In genomic region chr3:2823437-2824211, GRCh38 we compare ENCODE assay signal across 22 cellular contexts.
"Had no signal": no experiment of that assay in that cellular context is flagged by ENCODE, and none has a peak within 500 bp of the region (broad histone marks: within the 10 kb centered on the region; RNA-seq: fewer than 3 reads in every experiment).

No MANE protein-coding gene starts in this region.

- H3K4me3 ChIP-seq: coronary artery, dorsolateral prefrontal cortex, esophagus muscularis mucosa, gastroesophageal sphincter, heart left ventricle, hepatocyte, left lung, lower lobe of right lung, mucosa of descending colon had no signal

- H3K4me3 Mint-ChIP-seq: immature natural killer cell, mesothelial cell of epicardium had no signal

- H3K27ac ChIP-seq: coronary artery, esophagus muscularis mucosa, foreskin keratinocyte, gastroesophageal sphincter, heart left ventricle, hepatocyte, left lung, lower lobe of right lung had no signal

- H3K4me1 ChIP-seq: esophagus muscularis mucosa, foreskin keratinocyte, gastroesophageal sphincter, heart left ventricle, left lung, lower lobe of right lung had no signal

- H3K27ac Mint-ChIP-seq: immature natural killer cell, mesothelial cell of epicardium had no signal

- FAIRE-seq: colon, endothelial cell of umbilical vein, frontal cortex, kidney had no signal

- H3K9me3 ChIP-seq: esophagus muscularis mucosa, gastroesophageal sphincter, heart left ventricle, left lung, lower lobe of right lung, mucosa of descending colon had no signal

- DNase-seq: dermis blood vessel endothelial cell; effector CD4-positive, alpha-beta T cell; effector memory CD4-positive, alpha-beta T cell; heart left ventricle; immature natural killer cell; islet precursor cell; kidney; left colon; left lung; left ventricle myocardium superior; lower lobe of right lung; mucosa of descending colon had no signal

- H3K79me2 ChIP-seq: hepatocyte had no signal

- H3K27me3 ChIP-seq: dorsolateral prefrontal cortex, esophagus muscularis mucosa, foreskin keratinocyte, gastroesophageal sphincter, heart left ventricle, hepatocyte, left lung had no signal

- H3K4me1 Mint-ChIP-seq: immature natural killer cell, mesothelial cell of epicardium had no signal

- H3K4me2 ChIP-seq: hepatocyte had no signal

- H3K9me3 Mint-ChIP-seq: mesothelial cell of epicardium had no signal

- H3K36me3 ChIP-seq: esophagus muscularis mucosa, gastroesophageal sphincter, heart left ventricle, left lung, lower lobe of right lung had no signal

- H3K36me3 Mint-ChIP-seq: immature natural killer cell, mesothelial cell of epicardium had no signal

- ATAC-seq: foreskin keratinocyte, gastroesophageal sphincter, heart left ventricle, left colon, left lung, left ventricle myocardium superior, lower lobe of right lung, mucosa of descending colon had no signal

- H2AFZ ChIP-seq: hepatocyte had no signal
